Comparison of ENCODE assay signal across 14 cellular contexts in the genomic region with DNA sequence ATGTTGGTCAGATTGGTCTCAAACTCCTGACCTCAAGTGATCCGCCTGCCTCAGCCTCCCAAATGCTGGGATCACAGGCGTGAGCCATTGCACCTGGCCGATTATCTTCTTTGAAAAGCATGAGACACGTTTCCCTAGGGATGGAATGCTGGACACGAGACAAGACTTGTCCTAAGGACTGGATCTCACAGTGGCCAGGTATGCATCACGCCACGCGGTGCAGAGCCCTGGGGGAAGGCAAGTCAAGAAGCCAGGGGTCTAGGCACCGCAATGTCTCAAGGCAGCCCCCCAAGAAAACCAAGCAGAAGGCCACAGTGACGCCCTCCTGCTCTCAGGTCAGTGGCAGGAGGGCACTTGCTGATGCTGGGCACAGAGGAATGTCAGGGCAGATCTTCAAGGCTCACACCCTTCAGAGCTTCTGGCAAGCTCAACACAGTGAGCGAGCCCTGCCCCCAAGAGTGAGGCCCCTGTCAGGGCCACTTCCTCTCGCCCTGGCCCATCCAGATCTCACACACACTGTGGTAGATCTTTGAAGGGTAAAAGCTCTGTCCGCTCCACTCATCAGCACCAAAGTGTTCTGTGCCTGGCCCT.
DNase-seq lines count a peak whose midpoint lies in the region; ATAC-seq and FAIRE-seq lines count a peak whose summit lies in the region.
"Had no signal": no experiment of that assay in that cellular context is flagged by ENCODE, and none has a peak within 500 bp of the region (broad histone marks: within the 10 kb centered on the region; RNA-seq: fewer than 3 reads in every experiment).

No MANE protein-coding gene starts in this region.

- H3K9me3 ChIP-seq in ectodermal cell (ENCODE audit: control insufficient read depth, low read length) = no peaks in the 10 kb centered on the region
- H3K9me3 ChIP-seq in MG63 = no peaks in the 10 kb centered on the region
- H3K9me3 ChIP-seq: right lobe of liver, tibial nerve had no signal

- WGBS in ectodermal cell, 2 experiments = 95 to 96% methylated on average over 13 of the region's 13 CpGs

- peak overlapping the region; percentile 65 for H3K27ac Mint-ChIP-seq in stimulated activated naive CD8-positive, alpha-beta T cell treated with anti-CD3 and anti-CD28 coated beads, Interleukin-15, Interleukin-2, amounts not matched to agents 100 ng/mL and 50 ng/mL, for 24 hours
- peak overlapping the region in 8 of 10 donors; percentile 28 to 87 (median 50) for H3K27ac Mint-ChIP-seq in naive thymus-derived CD8-positive, alpha-beta T cell

- POLR2A ChIA-PET in naive thymus-derived CD8-positive, alpha-beta T cell (lab: Charles Lee) = no interaction called here

- peaks cover 98% of the 10 kb centered on the region for H3K4me1 Mint-ChIP-seq in stimulated activated naive CD8-positive, alpha-beta T cell treated with anti-CD3 and anti-CD28 coated beads, Interleukin-15, Interleukin-2, amounts not matched to agents 100 ng/mL and 50 ng/mL, for 24 hours (ENCODE audit: low read depth)
- peaks cover 40 to 96% (median 92%) of the 10 kb centered on the region in 4 donors for H3K4me1 Mint-ChIP-seq in naive thymus-derived CD8-positive, alpha-beta T cell

- ATAC-seq in stimulated activated naive CD8-positive, alpha-beta T cell treated with anti-CD3 and anti-CD28 coated beads, Interleukin-15, Interleukin-2, amounts not matched to agents 100 U/mL and 50 U/mL, for 24 hours = no peak
- ATAC-seq in naive thymus-derived CD8-positive, alpha-beta T cell = peak; percentile 21 to 22

- H3K4me3 ChIP-seq in ectodermal cell (ENCODE audit: insufficient read depth, low read depth, low read length) (no peak overlapping the region), MG63 (no peak overlapping the region)
- H3K4me3 ChIP-seq: hepatocyte, right lobe of liver, tibial nerve had no signal

- peaks cover 37% of the 10 kb centered on the region for H3K36me3 Mint-ChIP-seq in stimulated activated naive CD8-positive, alpha-beta T cell treated with anti-CD3 and anti-CD28 coated beads, Interleukin-15, Interleukin-2, amounts not matched to agents 100 ng/mL and 50 ng/mL, for 24 hours (ENCODE audit: low read depth)
- peaks cover 0 to 15% (median 0%) of the 10 kb centered on the region in 3 donors for H3K36me3 Mint-ChIP-seq in naive thymus-derived CD8-positive, alpha-beta T cell

- H3K4me1 ChIP-seq in ectodermal cell (ENCODE audit: control insufficient read depth, insufficient read depth, low read length) = peaks cover 4% of the 10 kb centered on the region

- FAIRE-seq in urothelium cell line (lab: Jason Lieb, UNC) (no peak), HTR-8/SVneo (lab: Jason Lieb, UNC) (no peak)

- H3K36me3 ChIP-seq in ectodermal cell (ENCODE audit: control insufficient read depth, insufficient read depth, low read length) = no peaks in the 10 kb centered on the region
- no peaks in the 10 kb centered on the region; the same call in 1 of the 2 replicates for H3K36me3 ChIP-seq in MG63
- H3K36me3 ChIP-seq: right lobe of liver had no signal

- H3K9me3 Mint-ChIP-seq in stimulated activated naive CD8-positive, alpha-beta T cell treated with anti-CD3 and anti-CD28 coated beads, Interleukin-15, Interleukin-2, amounts not matched to agents 100 ng/mL and 50 ng/mL, for 24 hours = no peaks in the 10 kb centered on the region
- H3K9me3 Mint-ChIP-seq in naive thymus-derived CD8-positive, alpha-beta T cell = no peaks in the 10 kb centered on the region

- H3K27me3 Mint-ChIP-seq in stimulated activated naive CD8-positive, alpha-beta T cell treated with anti-CD3 and anti-CD28 coated beads, Interleukin-15, Interleukin-2, amounts not matched to agents 100 ng/mL and 50 ng/mL, for 24 hours = no peaks in the 10 kb centered on the region
- no peaks in the 10 kb centered on the region for H3K27me3 Mint-ChIP-seq in naive thymus-derived CD8-positive, alpha-beta T cell

- no peak for DNase-seq in stimulated activated naive CD8-positive, alpha-beta T cell treated with anti-CD3 and anti-CD28 coated beads, Interleukin-15, Interleukin-2, amounts not matched to agents 100 U/mL and 50 U/mL, for 24 hours
- no peak for DNase-seq in naive thymus-derived CD8-positive, alpha-beta T cell
- DNase-seq in urothelium cell line (ENCODE audit: low spot score) (no peak), SW480 (ENCODE audit: low spot score) (no peak), HTR-8/SVneo (ENCODE audit: insufficient read length, low spot score) (no peak), MG63 (no peak)
- DNase-seq: anterior cingulate cortex; NCI-H1930; NK-92 treated with Interleukin-12 subunit alpha and Interleukin-12 subunit beta, amount 100 ng/mL, for 24 hours had no signal

- peak overlapping the region; percentile 16 for H3K27ac ChIP-seq in ectodermal cell (ENCODE audit: insufficient read depth, low read depth, low read length, poor library complexity, severe bottlenecking)
- H3K27ac ChIP-seq: hepatocyte, tibial nerve had no signal

- H3K27me3 ChIP-seq in ectodermal cell (ENCODE audit: control insufficient read depth, insufficient read depth, low read length, poor library complexity, severe bottlenecking) (no peaks in the 10 kb centered on the region), MG63 (no peaks in the 10 kb centered on the region)
- H3K27me3 ChIP-seq: hepatocyte, right lobe of liver, tibial nerve had no signal

- no peak overlapping the region for H3K4me3 Mint-ChIP-seq in stimulated activated naive CD8-positive, alpha-beta T cell treated with anti-CD3 and anti-CD28 coated beads, Interleukin-15, Interleukin-2, amounts not matched to agents 100 ng/mL and 50 ng/mL, for 24 hours
- peak overlapping the region in 9 of 10 donors; percentile 14 to 76 (median 51) for H3K4me3 Mint-ChIP-seq in naive thymus-derived CD8-positive, alpha-beta T cell
